ENCODE assay signal across 1 cellular context in the genomic region with DNA sequence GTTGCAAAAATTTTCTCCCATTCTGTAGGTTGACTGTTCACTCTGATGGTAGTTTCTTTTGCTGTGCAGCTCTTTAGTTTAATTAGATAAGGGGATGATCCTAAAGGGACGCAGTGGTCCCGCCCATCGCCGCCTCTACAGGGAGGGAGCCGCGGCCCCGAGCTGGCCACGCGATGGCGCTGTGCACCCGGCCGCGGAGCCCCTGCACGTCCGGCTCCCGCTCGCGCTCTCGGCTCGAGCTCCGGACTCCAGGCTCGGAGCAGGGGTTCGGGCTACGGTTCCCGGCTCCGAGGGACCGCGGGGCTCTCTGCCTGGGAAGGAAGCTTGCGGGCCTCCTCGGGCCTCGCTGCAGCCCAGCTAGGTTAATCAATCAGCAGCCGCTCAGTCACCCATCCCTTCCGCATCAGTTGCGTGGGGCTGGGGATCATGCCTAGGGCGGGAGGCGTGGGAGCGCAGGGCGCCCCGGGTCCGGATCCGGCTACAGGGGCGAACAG.
A peak's percentile ranks its signal among the peaks of the same experiment; 100 is the strongest.
TF ChIP-seq lines count a peak whose summit lies in the region.

No MANE protein-coding gene starts in this region.

TF ChIP-seq in HEK293, 187 proteins besides CTCF, POLR2A, EP300 and RAD21 (continued from another document and continues in another):
- TF ChIP-seq, protein P1, sequence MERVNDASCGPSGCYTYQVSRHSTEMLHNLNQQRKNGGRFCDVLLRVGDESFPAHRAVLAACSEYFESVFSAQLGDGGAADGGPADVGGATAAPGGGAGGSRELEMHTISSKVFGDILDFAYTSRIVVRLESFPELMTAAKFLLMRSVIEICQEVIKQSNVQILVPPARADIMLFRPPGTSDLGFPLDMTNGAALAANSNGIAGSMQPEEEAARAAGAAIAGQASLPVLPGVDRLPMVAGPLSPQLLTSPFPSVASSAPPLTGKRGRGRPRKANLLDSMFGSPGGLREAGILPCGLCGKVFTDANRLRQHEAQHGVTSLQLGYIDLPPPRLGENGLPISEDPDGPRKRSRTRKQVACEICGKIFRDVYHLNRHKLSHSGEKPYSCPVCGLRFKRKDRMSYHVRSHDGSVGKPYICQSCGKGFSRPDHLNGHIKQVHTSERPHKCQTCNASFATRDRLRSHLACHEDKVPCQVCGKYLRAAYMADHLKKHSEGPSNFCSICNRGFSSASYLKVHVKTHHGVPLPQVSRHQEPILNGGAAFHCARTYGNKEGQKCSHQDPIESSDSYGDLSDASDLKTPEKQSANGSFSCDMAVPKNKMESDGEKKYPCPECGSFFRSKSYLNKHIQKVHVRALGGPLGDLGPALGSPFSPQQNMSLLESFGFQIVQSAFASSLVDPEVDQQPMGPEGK (tag by site-specific recombination; IDR thresholded peaks at IDR 0.05), result no peak
- TF ChIP-seq, protein P2, sequence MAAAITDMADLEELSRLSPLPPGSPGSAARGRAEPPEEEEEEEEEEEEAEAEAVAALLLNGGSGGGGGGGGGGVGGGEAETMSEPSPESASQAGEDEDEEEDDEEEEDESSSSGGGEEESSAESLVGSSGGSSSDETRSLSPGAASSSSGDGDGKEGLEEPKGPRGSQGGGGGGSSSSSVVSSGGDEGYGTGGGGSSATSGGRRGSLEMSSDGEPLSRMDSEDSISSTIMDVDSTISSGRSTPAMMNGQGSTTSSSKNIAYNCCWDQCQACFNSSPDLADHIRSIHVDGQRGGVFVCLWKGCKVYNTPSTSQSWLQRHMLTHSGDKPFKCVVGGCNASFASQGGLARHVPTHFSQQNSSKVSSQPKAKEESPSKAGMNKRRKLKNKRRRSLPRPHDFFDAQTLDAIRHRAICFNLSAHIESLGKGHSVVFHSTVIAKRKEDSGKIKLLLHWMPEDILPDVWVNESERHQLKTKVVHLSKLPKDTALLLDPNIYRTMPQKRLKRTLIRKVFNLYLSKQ (tag by site-specific recombination; IDR thresholded peaks at IDR 0.05; ENCODE audit: borderline replicate concordance), result no peak
- TF ChIP-seq ZNF10 (tag by site-specific recombination; IDR thresholded peaks at IDR 0.05), result no peak
- TF ChIP-seq ZNF433 (tag by site-specific recombination; IDR thresholded peaks at IDR 0.05; ENCODE audit: low read depth), result no peak
- TF ChIP-seq ZNF341 (tag by site-specific recombination; IDR thresholded peaks at IDR 0.05; ENCODE audit: low read depth), result no peak
- TF ChIP-seq OVOL3 (tag by site-specific recombination; IDR thresholded peaks at IDR 0.05), result no peak
- TF ChIP-seq ZFP3 (tag by site-specific recombination; IDR thresholded peaks at IDR 0.05; ENCODE audit: low read depth), result no peak
- no peak for TF ChIP-seq ZSCAN16 (tag by site-specific recombination; IDR thresholded peaks at IDR 0.05)
- no peak for TF ChIP-seq ZNF585B (tag by site-specific recombination; IDR thresholded peaks at IDR 0.05)
- TF ChIP-seq ZNF354C (tag by site-specific recombination; IDR thresholded peaks at IDR 0.05; ENCODE audit: borderline replicate concordance, low read depth), result no peak
- no peak for TF ChIP-seq ZNF16 (tag by site-specific recombination; IDR thresholded peaks at IDR 0.05; ENCODE audit: low read depth)
- no peak for TF ChIP-seq ZNF529 (tag by site-specific recombination; IDR thresholded peaks at IDR 0.05; ENCODE audit: insufficient replicate concordance)
- TF ChIP-seq ZNF214 (tag by site-specific recombination; IDR thresholded peaks at IDR 0.05; ENCODE audit: borderline replicate concordance), result no peak
- TF ChIP-seq ZNF248 (tag by site-specific recombination; IDR thresholded peaks at IDR 0.05), result no peak
- TF ChIP-seq ZNF777 (tag by site-specific recombination; IDR thresholded peaks at IDR 0.05; ENCODE audit: borderline replicate concordance), result no peak
- TF ChIP-seq MYNN (tag by site-specific recombination; IDR thresholded peaks at IDR 0.05; ENCODE audit: borderline replicate concordance), result no peak
- no peak for TF ChIP-seq SALL2 (tag by site-specific recombination; IDR thresholded peaks at IDR 0.05; ENCODE audit: borderline replicate concordance)
- TF ChIP-seq ZNF830 (tag by site-specific recombination; IDR thresholded peaks at IDR 0.05; ENCODE audit: low read depth), result no peak
- TF ChIP-seq, protein P3, sequence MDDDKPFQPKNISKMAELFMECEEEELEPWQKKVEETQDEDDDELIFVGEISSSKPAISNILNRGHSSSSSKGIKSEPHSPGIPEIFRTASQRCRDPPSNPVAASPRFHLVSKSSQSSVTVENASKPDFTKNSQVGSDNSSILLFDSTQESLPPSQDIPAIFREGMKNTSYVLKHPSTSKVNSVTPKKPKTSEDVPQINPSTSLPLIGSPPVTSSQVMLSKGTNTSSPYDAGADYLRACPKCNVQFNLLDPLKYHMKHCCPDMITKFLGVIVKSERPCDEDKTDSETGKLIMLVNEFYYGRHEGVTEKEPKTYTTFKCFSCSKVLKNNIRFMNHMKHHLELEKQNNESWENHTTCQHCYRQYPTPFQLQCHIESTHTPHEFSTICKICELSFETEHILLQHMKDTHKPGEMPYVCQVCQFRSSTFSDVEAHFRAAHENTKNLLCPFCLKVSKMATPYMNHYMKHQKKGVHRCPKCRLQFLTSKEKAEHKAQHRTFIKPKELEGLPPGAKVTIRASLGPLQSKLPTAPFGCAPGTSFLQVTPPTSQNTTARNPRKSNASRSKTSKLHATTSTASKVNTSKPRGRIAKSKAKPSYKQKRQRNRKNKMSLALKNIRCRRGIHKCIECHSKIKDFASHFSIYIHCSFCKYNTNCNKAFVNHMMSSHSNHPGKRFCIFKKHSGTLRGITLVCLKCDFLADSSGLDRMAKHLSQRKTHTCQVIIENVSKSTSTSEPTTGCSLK (tag by site-specific recombination; IDR thresholded peaks at IDR 0.05), result no peak
- TF ChIP-seq ZNF664 (tag by site-specific recombination; IDR thresholded peaks at IDR 0.05), result peak; percentile 77
- peak; percentile 58; the same call in 1 of the 2 replicates for TF ChIP-seq ZBTB17 (tag by site-specific recombination; IDR thresholded peaks at IDR 0.05)
- TF ChIP-seq ZNF571 (tag by site-specific recombination; IDR thresholded peaks at IDR 0.05), result no peak
- TF ChIP-seq, protein P4, sequence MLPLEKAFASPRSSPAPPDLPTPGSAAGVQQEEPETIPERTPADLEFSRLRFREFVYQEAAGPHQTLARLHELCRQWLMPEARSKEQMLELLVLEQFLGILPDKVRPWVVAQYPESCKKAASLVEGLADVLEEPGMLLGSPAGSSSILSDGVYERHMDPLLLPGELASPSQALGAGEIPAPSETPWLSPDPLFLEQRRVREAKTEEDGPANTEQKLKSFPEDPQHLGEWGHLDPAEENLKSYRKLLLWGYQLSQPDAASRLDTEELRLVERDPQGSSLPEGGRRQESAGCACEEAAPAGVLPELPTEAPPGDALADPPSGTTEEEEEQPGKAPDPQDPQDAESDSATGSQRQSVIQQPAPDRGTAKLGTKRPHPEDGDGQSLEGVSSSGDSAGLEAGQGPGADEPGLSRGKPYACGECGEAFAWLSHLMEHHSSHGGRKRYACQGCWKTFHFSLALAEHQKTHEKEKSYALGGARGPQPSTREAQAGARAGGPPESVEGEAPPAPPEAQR (tag by site-specific recombination; IDR thresholded peaks at IDR 0.05), result no peak
- no peak for TF ChIP-seq ZNF174 (tag by site-specific recombination; IDR thresholded peaks at IDR 0.05)
- no peak for TF ChIP-seq ZNF121 (tag by site-specific recombination; IDR thresholded peaks at IDR 0.05)
- no peak for TF ChIP-seq ZNF169 (tag by site-specific recombination; IDR thresholded peaks at IDR 0.05)
- TF ChIP-seq ZFP69B (tag by site-specific recombination; IDR thresholded peaks at IDR 0.05), result 0 out of 2 replicates have a peak, but pooled peaks have one; percentile 26
- 0 out of 2 replicates have a peak, but pooled peaks have one; percentile 12 for TF ChIP-seq GLIS1 (tag by site-specific recombination; IDR thresholded peaks at IDR 0.05)
- TF ChIP-seq ZBTB48 (tag by site-specific recombination; IDR thresholded peaks at IDR 0.05), result no peak
- no peak for TF ChIP-seq ZNF837 (tag by site-specific recombination; IDR thresholded peaks at IDR 0.05)
- TF ChIP-seq, protein P5, sequence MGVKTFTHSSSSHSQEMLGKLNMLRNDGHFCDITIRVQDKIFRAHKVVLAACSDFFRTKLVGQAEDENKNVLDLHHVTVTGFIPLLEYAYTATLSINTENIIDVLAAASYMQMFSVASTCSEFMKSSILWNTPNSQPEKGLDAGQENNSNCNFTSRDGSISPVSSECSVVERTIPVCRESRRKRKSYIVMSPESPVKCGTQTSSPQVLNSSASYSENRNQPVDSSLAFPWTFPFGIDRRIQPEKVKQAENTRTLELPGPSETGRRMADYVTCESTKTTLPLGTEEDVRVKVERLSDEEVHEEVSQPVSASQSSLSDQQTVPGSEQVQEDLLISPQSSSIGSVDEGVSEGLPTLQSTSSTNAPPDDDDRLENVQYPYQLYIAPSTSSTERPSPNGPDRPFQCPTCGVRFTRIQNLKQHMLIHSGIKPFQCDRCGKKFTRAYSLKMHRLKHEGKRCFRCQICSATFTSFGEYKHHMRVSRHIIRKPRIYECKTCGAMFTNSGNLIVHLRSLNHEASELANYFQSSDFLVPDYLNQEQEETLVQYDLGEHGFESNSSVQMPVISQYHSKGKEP (tag by site-specific recombination; IDR thresholded peaks at IDR 0.05), result no peak
- TF ChIP-seq IKZF3 (tag by site-specific recombination; IDR thresholded peaks at IDR 0.05), result no peak
- peak; percentile 53 for TF ChIP-seq SP7 (tag by site-specific recombination; IDR thresholded peaks at IDR 0.05)
- TF ChIP-seq, protein P6, sequence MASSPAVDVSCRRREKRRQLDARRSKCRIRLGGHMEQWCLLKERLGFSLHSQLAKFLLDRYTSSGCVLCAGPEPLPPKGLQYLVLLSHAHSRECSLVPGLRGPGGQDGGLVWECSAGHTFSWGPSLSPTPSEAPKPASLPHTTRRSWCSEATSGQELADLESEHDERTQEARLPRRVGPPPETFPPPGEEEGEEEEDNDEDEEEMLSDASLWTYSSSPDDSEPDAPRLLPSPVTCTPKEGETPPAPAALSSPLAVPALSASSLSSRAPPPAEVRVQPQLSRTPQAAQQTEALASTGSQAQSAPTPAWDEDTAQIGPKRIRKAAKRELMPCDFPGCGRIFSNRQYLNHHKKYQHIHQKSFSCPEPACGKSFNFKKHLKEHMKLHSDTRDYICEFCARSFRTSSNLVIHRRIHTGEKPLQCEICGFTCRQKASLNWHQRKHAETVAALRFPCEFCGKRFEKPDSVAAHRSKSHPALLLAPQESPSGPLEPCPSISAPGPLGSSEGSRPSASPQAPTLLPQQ (tag by site-specific recombination; IDR thresholded peaks at IDR 0.05), result peak; percentile 21; the same call in 1 of the 2 replicates
- TF ChIP-seq RBAK (tag by site-specific recombination; IDR thresholded peaks at IDR 0.05), result no peak
- no peak for TF ChIP-seq ZNF629 (tag by site-specific recombination; IDR thresholded peaks at IDR 0.05)
- no peak for TF ChIP-seq ZNF555 (tag by site-specific recombination; conservative IDR thresholded peaks at IDR 0.05)
- peak; percentile 58 for TF ChIP-seq ZEB2 (tag by site-specific recombination; IDR thresholded peaks at IDR 0.05)
- TF ChIP-seq ZBTB1 (tag by site-specific recombination; IDR thresholded peaks at IDR 0.05), result no peak
- TF ChIP-seq ZNF350 (tag by site-specific recombination; IDR thresholded peaks at IDR 0.05), result no peak
- no peak for TF ChIP-seq ZNF133 (tag by site-specific recombination; IDR thresholded peaks at IDR 0.05)
- no peak for TF ChIP-seq ZNF561 (tag by site-specific recombination; IDR thresholded peaks at IDR 0.05; ENCODE audit: borderline replicate concordance)
- TF ChIP-seq, protein P7, sequence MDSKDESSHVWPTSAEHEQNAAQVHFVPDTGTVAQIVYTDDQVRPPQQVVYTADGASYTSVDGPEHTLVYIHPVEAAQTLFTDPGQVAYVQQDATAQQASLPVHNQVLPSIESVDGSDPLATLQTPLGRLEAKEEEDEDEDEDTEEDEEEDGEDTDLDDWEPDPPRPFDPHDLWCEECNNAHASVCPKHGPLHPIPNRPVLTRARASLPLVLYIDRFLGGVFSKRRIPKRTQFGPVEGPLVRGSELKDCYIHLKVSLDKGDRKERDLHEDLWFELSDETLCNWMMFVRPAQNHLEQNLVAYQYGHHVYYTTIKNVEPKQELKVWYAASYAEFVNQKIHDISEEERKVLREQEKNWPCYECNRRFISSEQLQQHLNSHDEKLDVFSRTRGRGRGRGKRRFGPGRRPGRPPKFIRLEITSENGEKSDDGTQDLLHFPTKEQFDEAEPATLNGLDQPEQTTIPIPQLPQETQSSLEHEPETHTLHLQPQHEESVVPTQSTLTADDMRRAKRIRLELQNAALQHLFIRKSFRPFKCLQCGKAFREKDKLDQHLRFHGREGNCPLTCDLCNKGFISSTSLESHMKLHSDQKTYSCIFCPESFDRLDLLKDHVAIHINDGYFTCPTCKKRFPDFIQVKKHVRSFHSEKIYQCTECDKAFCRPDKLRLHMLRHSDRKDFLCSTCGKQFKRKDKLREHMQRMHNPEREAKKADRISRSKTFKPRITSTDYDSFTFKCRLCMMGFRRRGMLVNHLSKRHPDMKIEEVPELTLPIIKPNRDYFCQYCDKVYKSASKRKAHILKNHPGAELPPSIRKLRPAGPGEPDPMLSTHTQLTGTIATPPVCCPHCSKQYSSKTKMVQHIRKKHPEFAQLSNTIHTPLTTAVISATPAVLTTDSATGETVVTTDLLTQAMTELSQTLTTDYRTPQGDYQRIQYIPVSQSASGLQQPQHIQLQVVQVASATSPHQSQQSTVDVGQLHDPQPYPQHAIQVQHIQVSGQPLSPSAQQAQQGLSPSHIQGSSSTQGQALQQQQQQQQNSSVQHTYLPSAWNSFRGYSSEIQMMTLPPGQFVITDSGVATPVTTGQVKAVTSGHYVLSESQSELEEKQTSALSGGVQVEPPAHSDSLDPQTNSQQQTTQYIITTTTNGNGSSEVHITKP (tag by site-specific recombination; IDR thresholded peaks at IDR 0.05), result peak; percentile 69
- TF ChIP-seq ZNF707 (tag by site-specific recombination; IDR thresholded peaks at IDR 0.05), result no peak
- no peak for TF ChIP-seq SCRT1 (tag by site-specific recombination; IDR thresholded peaks at IDR 0.05; ENCODE audit: borderline replicate concordance)
- no peak for TF ChIP-seq ZNF404 (tag by site-specific recombination; IDR thresholded peaks at IDR 0.05)
- no peak for TF ChIP-seq FEZF1 (tag by site-specific recombination; IDR thresholded peaks at IDR 0.05)
- TF ChIP-seq ZNF843 (tag by site-specific recombination; IDR thresholded peaks at IDR 0.05), result no peak
- TF ChIP-seq ZNF510 (tag by site-specific recombination; IDR thresholded peaks at IDR 0.05; ENCODE audit: insufficient replicate concordance), result no peak
- no peak for TF ChIP-seq ZNF658 (tag by site-specific recombination; IDR thresholded peaks at IDR 0.05)
- TF ChIP-seq ZNF670 (tag by site-specific recombination; IDR thresholded peaks at IDR 0.05; ENCODE audit: low read depth), result no peak
- TF ChIP-seq, protein P8, sequence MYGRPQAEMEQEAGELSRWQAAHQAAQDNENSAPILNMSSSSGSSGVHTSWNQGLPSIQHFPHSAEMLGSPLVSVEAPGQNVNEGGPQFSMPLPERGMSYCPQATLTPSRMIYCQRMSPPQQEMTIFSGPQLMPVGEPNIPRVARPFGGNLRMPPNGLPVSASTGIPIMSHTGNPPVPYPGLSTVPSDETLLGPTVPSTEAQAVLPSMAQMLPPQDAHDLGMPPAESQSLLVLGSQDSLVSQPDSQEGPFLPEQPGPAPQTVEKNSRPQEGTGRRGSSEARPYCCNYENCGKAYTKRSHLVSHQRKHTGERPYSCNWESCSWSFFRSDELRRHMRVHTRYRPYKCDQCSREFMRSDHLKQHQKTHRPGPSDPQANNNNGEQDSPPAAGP (tag by site-specific recombination; IDR thresholded peaks at IDR 0.05), result no peak; the same call in 1 of the 2 replicates
- no peak; the same call in none of the 2 replicates for TF ChIP-seq ZBTB8A (tag by site-specific recombination; IDR thresholded peaks at IDR 0.05)
- no peak for TF ChIP-seq ZFP41 (tag by site-specific recombination; IDR thresholded peaks at IDR 0.05; ENCODE audit: borderline replicate concordance)
- no peak for TF ChIP-seq ZNF549 (tag by site-specific recombination; IDR thresholded peaks at IDR 0.05)
